ENCODE assay signal across 9 cellular contexts in genomic region chr2:12719400-12720104, GRCh38. TPM values are rescaled to one million over a fixed set of nuclear protein-coding genes. Genes with fewer than 3 reads are reported as not detected.
DNase-seq lines count a peak whose midpoint lies in the region; ATAC-seq, FAIRE-seq and TF ChIP-seq lines count a peak whose summit lies in the region.
"Had no signal": no experiment of that assay in that cellular context is flagged by ENCODE, and none has a peak within 500 bp of the region (broad histone marks: within the 10 kb centered on the region; RNA-seq: fewer than 3 reads in every experiment).

No MANE protein-coding gene starts in this region.

- H3K27ac ChIP-seq in heart right ventricle (peak overlapping the region; percentile 97 to 99 (median 99)), upper lobe of left lung (peak overlapping the region; percentile 90 to 98 (median 93))
- H3K27ac ChIP-seq: epithelial cell of prostate had no signal

- H3K9me3 ChIP-seq in heart right ventricle (no peaks in the 10 kb centered on the region), upper lobe of left lung (no peaks in the 10 kb centered on the region)

- peaks cover 0 to 21% (median 8%) of the 10 kb centered on the region in 9 donors for H3K36me3 ChIP-seq in heart right ventricle
- peaks cover 0 to 12% (median 3%) of the 10 kb centered on the region in 4 donors for H3K36me3 ChIP-seq in upper lobe of left lung

- 2 to 5% methylated on average over 9 of the region's 9 CpGs for WGBS in heart right ventricle, 2 donors
- WGBS in lower leg skin, 2 donors, result 24 to 28% methylated on average over 9 of the region's 9 CpGs
- WGBS in upper lobe of left lung, 2 donors, result 25 to 29% methylated on average over 9 of the region's 9 CpGs

- no peak for ATAC-seq in heart right ventricle
- ATAC-seq in Right ventricle myocardium inferior, result no peak
- ATAC-seq in upper lobe of left lung (ENCODE audit: low FRiP score in 2 of 2), result no peak
- no peak for ATAC-seq in HG03571 (IDR thresholded peaks at IDR 0.05; ENCODE audit: unreplicated experiment)
- no peak for ATAC-seq in GM19467 (IDR thresholded peaks at IDR 0.05; ENCODE audit: unreplicated experiment)

- no peak for TF ChIP-seq POLR2A in lower leg skin (IDR thresholded peaks at IDR 0.05)
- no peak for TF ChIP-seq POLR2A in upper lobe of left lung (IDR thresholded peaks at IDR 0.05)

- H3K4me1 ChIP-seq in heart right ventricle (peaks cover 7 to 63% (median 58%) of the 10 kb centered on the region in 9 donors), upper lobe of left lung (peaks cover 24 to 65% (median 45%) of the 10 kb centered on the region in 4 donors)

- H3K27me3 ChIP-seq in heart right ventricle, result peaks cover 0 to 16% (median 0%) of the 10 kb centered on the region in 7 donors
- H3K27me3 ChIP-seq in upper lobe of left lung, result no peaks in the 10 kb centered on the region

- no peak for FAIRE-seq in D721Med (lab: Jason Lieb, UNC)

- H3K4me3 ChIP-seq in heart right ventricle (peak overlapping the region; percentile 73 to 97 (median 84)), lower leg skin (ENCODE audit: low read depth, poor library complexity, severe bottlenecking) (peak overlapping the region; percentile 82), upper lobe of left lung (peak overlapping the region; percentile 61 to 83 (median 74))

- TF ChIP-seq CTCF in heart right ventricle (IDR thresholded peaks at IDR 0.05), result no peak
- TF ChIP-seq CTCF in lower leg skin (IDR thresholded peaks at IDR 0.05), result no peak
- no peak for TF ChIP-seq CTCF in upper lobe of left lung (IDR thresholded peaks at IDR 0.05)
- TF ChIP-seq CTCF in D721Med (IDR thresholded peaks at IDR 0.05; ENCODE audit: insufficient read depth, missing control alignments), result no peak

- no peak for TF ChIP-seq EP300 in upper lobe of left lung (IDR thresholded peaks at IDR 0.05)

- DNase-seq in heart right ventricle, result no peak
- DNase-seq in Right ventricle myocardium inferior (ENCODE audit: missing footprints), result no peak
- DNase-seq in astrocyte of the hippocampus (ENCODE audit: low read depth, low spot score), result peak; percentile 53
- no peak for DNase-seq in lower leg skin (ENCODE audit: low spot score in 2 of 2)
- no peak for DNase-seq in upper lobe of left lung
- no peak for DNase-seq in D721Med (ENCODE audit: insufficient read length, low spot score)

- intact Hi-C loops in heart right ventricle (cut with DNase I), result loop anchor here (2.0 to 10.0 kb wide), 24 partner anchors 88 to 887 kb away; no protein-coding TSS in a partner anchor
- intact Hi-C loops in Right ventricle myocardium inferior (cut with DNase I), result loop anchor here (1.0 to 10.0 kb wide), 7 partner anchors 89 to 765 kb away; no protein-coding TSS in a partner anchor
- intact Hi-C loops in lower leg skin (cut with DNase I; ENCODE audit: low total_unique reads), result loop anchor here (5.0 to 10.0 kb wide), 2 partner anchors 215 to 857 kb away; no protein-coding TSS in a partner anchor

RNA-seq across cellular contexts. Expression of gene TRIB2, which starts 2.8 kb away (rescaled TPM):
- total RNA-seq in heart right ventricle (10 to 100 TPM; 26.7 to 46.6 (median 36.5) TPM), Right ventricle myocardium inferior (33.4 TPM), lower leg skin (10 to 100 TPM; 26.1 to 52.5 (median 29.1) TPM), upper lobe of left lung (100 to 1,000 TPM in 1 of 6 donors, 10 to 100 TPM in 5; 25.4 to 104 (median 42.4) TPM)
- 10 to 100 TPM; 31.7 to 57.2 TPM for polyA plus RNA-seq in heart right ventricle
